ENCODE assay signal across 4 cellular contexts in the genomic region with DNA sequence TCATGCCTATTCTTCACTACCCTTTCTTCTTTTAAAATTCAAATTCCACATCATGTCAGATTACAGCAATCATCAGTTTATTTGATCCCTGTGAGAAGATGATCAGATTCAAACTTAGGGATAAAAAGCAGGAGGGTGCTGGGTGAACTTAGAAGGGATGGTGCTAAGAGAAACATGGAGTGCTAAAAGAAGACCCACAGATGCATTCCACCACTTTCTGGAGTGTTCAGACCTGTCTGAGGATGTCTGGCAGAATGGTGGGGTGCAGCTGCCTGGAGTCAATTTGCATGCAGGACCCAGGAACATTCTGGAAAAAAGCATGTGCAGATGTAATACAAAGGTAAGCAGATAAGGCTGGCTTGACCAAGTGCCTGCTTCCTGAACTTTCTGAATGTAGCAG.
"Had no signal": no experiment of that assay in that cellular context is flagged by ENCODE, and none has a peak within 500 bp of the region (broad histone marks: within the 10 kb centered on the region; RNA-seq: fewer than 3 reads in every experiment).

No MANE protein-coding gene starts in this region.

- H3K4me3 ChIP-seq: K562 had no signal

- H3K27ac ChIP-seq: HL-60, KMS-11 had no signal

- ATAC-seq: HepG2, K562 had no signal
